Comparison of ENCODE assay signal across 8 cellular contexts in genomic region chr6:26311385-26312095, GRCh38. TPM values are rescaled to one million over a fixed set of nuclear protein-coding genes. Genes with fewer than 3 reads are reported as not detected.
DNase-seq lines count a peak whose midpoint lies in the region; ATAC-seq and TF ChIP-seq lines count a peak whose summit lies in the region.

No MANE protein-coding gene starts in this region.

- POLR2A ChIA-PET in PC-9 (lab: Charles Lee; ENCODE audit: unreplicated experiment): interaction anchor here (0.7 kb wide), 1 partner anchor 115 kb away, joined by 3 read pairs; no protein-coding TSS in a partner anchor

- H3K36me3 ChIP-seq in PC-9 (ENCODE audit: low read depth) (no peaks in the 10 kb centered on the region), parathyroid adenoma (ENCODE audit: control insufficient read depth, insufficient read depth, low read length) (no peaks in the 10 kb centered on the region)

- H3F3A ChIP-seq in PC-9 (ENCODE audit: insufficient read depth, low read depth): peaks cover 44% of the 10 kb centered on the region

- peak overlapping the region; percentile 83 for H3K4me3 Mint-ChIP-seq in activated naive CD4-positive, alpha-beta T cell treated with anti-CD3 and anti-CD28 coated beads, Interleukin-2, amount 10 ng/mL, durations not matched to agents 7 days and 5 days
- H3K4me3 Mint-ChIP-seq in glutamatergic neuron (ENCODE audit: unreplicated experiment): peak overlapping the region; percentile 92

- no peaks in the 10 kb centered on the region for H3K36me3 Mint-ChIP-seq in activated naive CD4-positive, alpha-beta T cell treated with anti-CD3 and anti-CD28 coated beads, Interleukin-2, amount 10 ng/mL, durations not matched to agents 7 days and 5 days
- H3K36me3 Mint-ChIP-seq in glutamatergic neuron (ENCODE audit: unreplicated experiment): no peaks in the 10 kb centered on the region

- H3K27ac ChIP-seq in PC-9 (peak overlapping the region; percentile 74), parathyroid adenoma (peak overlapping the region; percentile 45)

- H4K20me1 ChIP-seq in PC-9 (ENCODE audit: insufficient read depth): no peaks in the 10 kb centered on the region

- DNase-seq in EL (peak; percentile 84), KBM-7 (peak; percentile 81), PC-9 (peak; percentile 65 to 79), glutamatergic neuron (no peak)
- peak; percentile 48 for DNase-seq in activated naive CD4-positive, alpha-beta T cell treated with anti-CD3 and anti-CD28 coated beads, Interleukin-2, amount 10 ng/mL, durations not matched to agents 7 days and 5 days

- H3K4me2 ChIP-seq in PC-9 (peak overlapping the region; percentile 87), parathyroid adenoma (ENCODE audit: low read length) (peak overlapping the region; percentile 92)

- ATAC-seq in GM21529 (IDR thresholded peaks at IDR 0.05; ENCODE audit: unreplicated experiment): no peak
- no peak for ATAC-seq in HG02840 (IDR thresholded peaks at IDR 0.05; ENCODE audit: low FRiP score, unreplicated experiment)

- H3K9ac ChIP-seq in parathyroid adenoma: no peak overlapping the region

- CTCF ChIA-PET in PC-9 (lab: Charles Lee): interaction anchor here (0.6 kb wide), 1 partner anchor 128 kb away, joined by 3 read pairs; a partner anchor contains a TSS
- CTCF ChIA-PET in activated naive CD4-positive, alpha-beta T cell treated with anti-CD3 and anti-CD28 coated beads, Interleukin-2, amount 10 ng/mL, durations not matched to agents 7 days and 5 days (lab: Charles Lee): no interaction called here

- peaks cover 14% of the 10 kb centered on the region for H3K27me3 Mint-ChIP-seq in activated naive CD4-positive, alpha-beta T cell treated with anti-CD3 and anti-CD28 coated beads, Interleukin-2, amount 10 ng/mL, durations not matched to agents 7 days and 5 days
- peaks cover 16% of the 10 kb centered on the region for H3K27me3 Mint-ChIP-seq in glutamatergic neuron (ENCODE audit: unreplicated experiment)

- peak overlapping the region; percentile 69 for H3K4me3 ChIP-seq in PC-9
- H3K4me3 ChIP-seq in parathyroid adenoma (ENCODE audit: low read depth, low read length): peak overlapping the region; percentile 82

- H3K9me3 ChIP-seq in PC-9 (ENCODE audit: insufficient read depth, low read depth): no peaks in the 10 kb centered on the region
- no peaks in the 10 kb centered on the region for H3K9me3 ChIP-seq in parathyroid adenoma (ENCODE audit: control insufficient read depth, low read length)

- in situ Hi-C loops in KBM-7 (cut with MboI; ENCODE audit: low pct_unique_long_range_greater_than_20kb, low sequenced_read_pairs): no loop called here

- H3K27me3 ChIP-seq in PC-9 (ENCODE audit: insufficient read depth, low read depth): no peaks in the 10 kb centered on the region
- no peaks in the 10 kb centered on the region for H3K27me3 ChIP-seq in parathyroid adenoma (ENCODE audit: control insufficient read depth, insufficient read depth, low read length)

- BruUV-seq in PC-9 (replicated peaks; lab: Mats Ljungman, UMichigan): no TSS peak

- H3K79me2 ChIP-seq in PC-9 (ENCODE audit: low read depth) (no peaks in the 10 kb centered on the region), parathyroid adenoma (no peaks in the 10 kb centered on the region)

- H3K4me1 ChIP-seq in PC-9 (replicated peaks; ENCODE audit: insufficient read depth) (peaks cover 13% of the 10 kb centered on the region), parathyroid adenoma (no peaks in the 10 kb centered on the region)

- H3K4me1 Mint-ChIP-seq in activated naive CD4-positive, alpha-beta T cell treated with anti-CD3 and anti-CD28 coated beads, Interleukin-2, amount 10 ng/mL, durations not matched to agents 7 days and 5 days: peaks cover 53% of the 10 kb centered on the region
- H3K4me1 Mint-ChIP-seq in glutamatergic neuron (ENCODE audit: low read depth, unreplicated experiment): peaks cover 4% of the 10 kb centered on the region

- peak overlapping the region; percentile 42 for H2AFZ ChIP-seq in PC-9
- peak overlapping the region; percentile 3 for H2AFZ ChIP-seq in parathyroid adenoma

- intact Hi-C loops in PC-9 (cut with micrococcal nuclease; ENCODE audit: unreplicated experiment): loop anchor here (1.0 to 5.0 kb wide), 4 partner anchors 15 to 241 kb away; partner anchors contain the start of gene HMGN4

- H3K27ac Mint-ChIP-seq in activated naive CD4-positive, alpha-beta T cell treated with anti-CD3 and anti-CD28 coated beads, Interleukin-2, amount 10 ng/mL, durations not matched to agents 7 days and 5 days: peak overlapping the region; percentile 90
- peak overlapping the region; percentile 21 for H3K27ac Mint-ChIP-seq in glutamatergic neuron (ENCODE audit: unreplicated experiment)

- TF ChIP-seq CTCF in PC-9 (conservative IDR thresholded peaks at IDR 0.05): no peak; the same call in 1 of the 2 replicates
- TF ChIP-seq CTCF in glutamatergic neuron (IDR thresholded peaks at IDR 0.05; ENCODE audit: partially characterized antibody, unreplicated experiment): no peak
- no peak for TF ChIP-seq CTCF in parathyroid adenoma (IDR thresholded peaks at IDR 0.05)

- no peaks in the 10 kb centered on the region for H3K9me2 ChIP-seq in PC-9 (ENCODE audit: insufficient read depth)

- H3K9me3 Mint-ChIP-seq in activated naive CD4-positive, alpha-beta T cell treated with anti-CD3 and anti-CD28 coated beads, Interleukin-2, amount 10 ng/mL, durations not matched to agents 7 days and 5 days: no peaks in the 10 kb centered on the region
- H3K9me3 Mint-ChIP-seq in glutamatergic neuron (ENCODE audit: unreplicated experiment): peaks cover 15% of the 10 kb centered on the region

RNA-seq across cellular contexts. Expression of gene BTN3A2, which starts 53.5 kb away (rescaled TPM):
- total RNA-seq in PC-9 (2021) (28.7 and 32.9 TPM in 2 replicates), glutamatergic neuron (ENCODE audit: unreplicated experiment) (1.3 TPM)

Comparison
In these comparisons a context has a peak if more than half of its experiments do, and no peak if none do; other contexts are left out.
1. RNA of gene BTN3A2, which starts 53.5 kb away (total RNA-seq): 28.7 to 32.9 TPM in PC-9; 1.3 TPM in glutamatergic neuron (single experiment); every median in the first group is over 10 times any median in the second.